ENCODE assay signal across 1 cellular context in the genomic region with DNA sequence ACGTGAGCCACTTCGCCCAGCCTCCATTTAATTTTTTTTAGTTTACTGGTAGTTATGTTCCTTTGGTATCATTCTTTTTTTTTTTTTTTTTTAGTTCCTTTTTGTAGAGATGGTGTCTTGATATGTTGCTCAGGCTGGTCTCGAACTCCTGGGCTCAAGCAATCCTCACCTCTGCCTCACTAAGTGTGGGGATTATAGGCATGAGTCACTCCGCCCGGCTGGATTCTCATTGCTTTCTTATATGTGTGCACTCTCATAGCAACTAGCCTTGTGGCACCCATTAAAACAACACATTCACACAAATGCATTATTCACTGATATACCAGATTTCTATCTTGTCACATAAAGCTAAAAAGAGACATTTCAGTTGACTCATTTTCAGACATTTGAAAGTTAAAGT.
TF ChIP-seq lines count a peak whose summit lies in the region.

No MANE protein-coding gene starts in this region.

TF ChIP-seq in HCT116, 20 proteins besides CTCF, POLR2A, EP300 and RAD21 (continued from another document):
- TF ChIP-seq, protein P1, sequence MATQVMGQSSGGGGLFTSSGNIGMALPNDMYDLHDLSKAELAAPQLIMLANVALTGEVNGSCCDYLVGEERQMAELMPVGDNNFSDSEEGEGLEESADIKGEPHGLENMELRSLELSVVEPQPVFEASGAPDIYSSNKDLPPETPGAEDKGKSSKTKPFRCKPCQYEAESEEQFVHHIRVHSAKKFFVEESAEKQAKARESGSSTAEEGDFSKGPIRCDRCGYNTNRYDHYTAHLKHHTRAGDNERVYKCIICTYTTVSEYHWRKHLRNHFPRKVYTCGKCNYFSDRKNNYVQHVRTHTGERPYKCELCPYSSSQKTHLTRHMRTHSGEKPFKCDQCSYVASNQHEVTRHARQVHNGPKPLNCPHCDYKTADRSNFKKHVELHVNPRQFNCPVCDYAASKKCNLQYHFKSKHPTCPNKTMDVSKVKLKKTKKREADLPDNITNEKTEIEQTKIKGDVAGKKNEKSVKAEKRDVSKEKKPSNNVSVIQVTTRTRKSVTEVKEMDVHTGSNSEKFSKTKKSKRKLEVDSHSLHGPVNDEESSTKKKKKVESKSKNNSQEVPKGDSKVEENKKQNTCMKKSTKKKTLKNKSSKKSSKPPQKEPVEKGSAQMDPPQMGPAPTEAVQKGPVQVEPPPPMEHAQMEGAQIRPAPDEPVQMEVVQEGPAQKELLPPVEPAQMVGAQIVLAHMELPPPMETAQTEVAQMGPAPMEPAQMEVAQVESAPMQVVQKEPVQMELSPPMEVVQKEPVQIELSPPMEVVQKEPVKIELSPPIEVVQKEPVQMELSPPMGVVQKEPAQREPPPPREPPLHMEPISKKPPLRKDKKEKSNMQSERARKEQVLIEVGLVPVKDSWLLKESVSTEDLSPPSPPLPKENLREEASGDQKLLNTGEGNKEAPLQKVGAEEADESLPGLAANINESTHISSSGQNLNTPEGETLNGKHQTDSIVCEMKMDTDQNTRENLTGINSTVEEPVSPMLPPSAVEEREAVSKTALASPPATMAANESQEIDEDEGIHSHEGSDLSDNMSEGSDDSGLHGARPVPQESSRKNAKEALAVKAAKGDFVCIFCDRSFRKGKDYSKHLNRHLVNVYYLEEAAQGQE (IDR thresholded peaks at IDR 0.05; ENCODE audit: low read depth), result no peak
- TF ChIP-seq SP1 (IDR thresholded peaks at IDR 0.05; ENCODE audit: low read depth) (no peak), ELF1 (IDR thresholded peaks at IDR 0.05; ENCODE audit: borderline replicate concordance, low read depth) (no peak), CEBPB (IDR thresholded peaks at IDR 0.05; ENCODE audit: low read depth) (no peak)
- TF ChIP-seq, protein P2, sequence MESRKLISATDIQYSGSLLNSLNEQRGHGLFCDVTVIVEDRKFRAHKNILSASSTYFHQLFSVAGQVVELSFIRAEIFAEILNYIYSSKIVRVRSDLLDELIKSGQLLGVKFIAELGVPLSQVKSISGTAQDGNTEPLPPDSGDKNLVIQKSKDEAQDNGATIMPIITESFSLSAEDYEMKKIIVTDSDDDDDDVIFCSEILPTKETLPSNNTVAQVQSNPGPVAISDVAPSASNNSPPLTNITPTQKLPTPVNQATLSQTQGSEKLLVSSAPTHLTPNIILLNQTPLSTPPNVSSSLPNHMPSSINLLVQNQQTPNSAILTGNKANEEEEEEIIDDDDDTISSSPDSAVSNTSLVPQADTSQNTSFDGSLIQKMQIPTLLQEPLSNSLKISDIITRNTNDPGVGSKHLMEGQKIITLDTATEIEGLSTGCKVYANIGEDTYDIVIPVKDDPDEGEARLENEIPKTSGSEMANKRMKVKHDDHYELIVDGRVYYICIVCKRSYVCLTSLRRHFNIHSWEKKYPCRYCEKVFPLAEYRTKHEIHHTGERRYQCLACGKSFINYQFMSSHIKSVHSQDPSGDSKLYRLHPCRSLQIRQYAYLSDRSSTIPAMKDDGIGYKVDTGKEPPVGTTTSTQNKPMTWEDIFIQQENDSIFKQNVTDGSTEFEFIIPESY (IDR thresholded peaks at IDR 0.05; ENCODE audit: extremely low read depth, insufficient replicate concordance, low read length), result no peak
